In the genomic region with DNA sequence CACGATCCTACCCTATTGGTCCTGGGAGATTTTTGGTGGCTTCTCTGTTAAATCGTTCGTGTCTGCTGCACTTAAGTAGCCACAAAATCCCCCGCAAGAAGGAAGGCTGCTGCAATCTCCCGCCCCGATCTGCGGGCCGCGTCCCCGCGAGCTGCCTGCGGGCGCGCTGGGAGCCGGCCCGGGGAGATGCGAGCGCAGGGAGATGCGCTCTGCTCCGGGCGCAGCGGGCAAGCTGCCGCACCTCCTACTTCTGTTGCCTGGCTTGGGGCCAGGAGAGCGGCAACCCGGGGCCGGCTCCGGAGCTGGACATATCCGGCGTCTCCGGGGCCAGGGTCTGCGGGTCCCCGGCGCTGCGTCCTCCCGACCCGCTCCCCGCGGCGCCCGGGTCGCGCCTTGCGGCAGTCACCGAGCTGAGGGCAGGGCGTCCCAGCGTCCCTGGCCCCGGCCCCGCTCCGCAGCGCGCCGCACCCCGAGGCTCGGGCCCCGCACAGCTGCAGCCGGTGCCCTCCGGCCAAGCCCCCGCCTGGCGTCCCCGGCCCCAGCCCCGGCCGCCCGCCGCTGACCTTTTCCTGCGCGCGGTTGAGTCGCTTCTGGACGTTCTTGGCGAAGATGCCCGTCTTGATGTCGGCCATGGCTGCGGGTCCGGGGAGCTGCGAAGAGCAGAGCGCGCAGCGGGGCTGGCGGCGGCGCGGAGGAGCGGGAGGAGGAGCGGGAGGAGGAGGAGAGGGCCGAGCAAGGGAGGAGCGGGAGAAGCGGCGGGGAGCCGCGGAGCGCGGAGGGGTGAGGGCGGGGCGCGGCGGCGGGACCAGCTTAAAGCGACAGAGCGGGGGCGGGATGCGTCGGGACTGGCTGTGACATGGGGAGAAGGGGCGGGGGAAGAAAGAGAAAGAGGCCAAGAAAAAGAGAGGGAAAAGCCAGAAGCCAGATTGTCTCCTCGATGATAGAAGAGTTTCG, we compare ENCODE assay signal across 9 cellular contexts. TPM values are rescaled to one million over a fixed set of nuclear protein-coding genes. Genes with fewer than 3 reads are reported as not detected.
DNase-seq lines count a peak whose midpoint lies in the region; ATAC-seq, FAIRE-seq and TF ChIP-seq lines count a peak whose summit lies in the region.
"Had no signal": no experiment of that assay in that cellular context is flagged by ENCODE, and none has a peak within 500 bp of the region (broad histone marks: within the 10 kb centered on the region; RNA-seq: fewer than 3 reads in every experiment).

A gene (minus strand): TSS at position 654 of the 954 bp plus-strand sequence. CDS start 22 bp downstream, at position 632.

- TF ChIP-seq CTCF in cardiac fibroblast (IDR thresholded peaks at IDR 0.05; ENCODE audit: low read depth, low read length): no peak
- no peak for TF ChIP-seq CTCF in gastrocnemius medialis (IDR thresholded peaks at IDR 0.05 in 4 of 5, conservative IDR thresholded peaks at IDR 0.05 in 1 of 5)

- ATAC-seq in gastrocnemius medialis: peak in 1 of 2 donors; percentile 14
- no peak for ATAC-seq in HG03025 (IDR thresholded peaks at IDR 0.05; ENCODE audit: low FRiP score, unreplicated experiment)
- ATAC-seq in GM18520 (IDR thresholded peaks at IDR 0.05; ENCODE audit: unreplicated experiment): no peak
- ATAC-seq in GM18861 (IDR thresholded peaks at IDR 0.05; ENCODE audit: unreplicated experiment): no peak
- ATAC-seq: Panc1 had no signal

- H3K36me3 ChIP-seq in gastrocnemius medialis: no peaks in the 10 kb centered on the region

- no peaks in the 10 kb centered on the region for H3K9me3 ChIP-seq in gastrocnemius medialis

- no peak for FAIRE-seq in H54 (lab: Jason Lieb, UNC)

- intact Hi-C loops in gastrocnemius medialis (cut with DNase I; ENCODE audit: low total_unique reads): no loop called here

- peaks cover 0 to 4% of the 10 kb centered on the region in 2 donors for H3K4me1 ChIP-seq in gastrocnemius medialis

- H3K27me3 ChIP-seq in gastrocnemius medialis: peaks cover 13 to 21% (median 16%) of the 10 kb centered on the region in 3 donors

- peak within 1 kb of the TSS in 2 of 4 donors; percentile 25 to 31 for H3K27ac ChIP-seq in gastrocnemius medialis

- peak; percentile 72 for TF ChIP-seq POLR2A in H54 (IDR thresholded peaks at IDR 0.05; ENCODE audit: low read depth, low read length)
- TF ChIP-seq POLR2A in gastrocnemius medialis (IDR thresholded peaks at IDR 0.05): peak in 1 of 2 donors; percentile 24

- H3K4me3 ChIP-seq in cardiac fibroblast (replicated peaks in 1 of 2; ENCODE audit: low read depth in 2 of 2, low read length in 2 of 2) (peak within 1 kb of the TSS; percentile 50 to 57), gastrocnemius medialis (peak within 1 kb of the TSS; percentile 36 to 46 (median 42))

- in situ Hi-C loops in gastrocnemius medialis (cut with MboI; ENCODE audit: low sequenced_read_pairs in 4 of 4): no loop called here

- peak; percentile 30 for DNase-seq in H54 (ENCODE audit: insufficient read length, low spot score)
- peak; percentile 38 for DNase-seq in NCI-H774 (lab: John Stamatoyannopoulos, UW)
- DNase-seq in cardiac fibroblast (ENCODE audit: low read depth in 2 of 2): peak; percentile 42 to 68
- DNase-seq in iPS-NIHi11 (ENCODE audit: low spot score): peak; percentile 82
- peak in 1 of 2 donors; percentile 18 for DNase-seq in gastrocnemius medialis

RNA-seq across cellular contexts. Expression of the gene that starts here (rescaled TPM):
- 1 to 10 TPM; 1.8 to 8.3 (median 5.2) TPM for total RNA-seq in gastrocnemius medialis
